In the genomic region with DNA sequence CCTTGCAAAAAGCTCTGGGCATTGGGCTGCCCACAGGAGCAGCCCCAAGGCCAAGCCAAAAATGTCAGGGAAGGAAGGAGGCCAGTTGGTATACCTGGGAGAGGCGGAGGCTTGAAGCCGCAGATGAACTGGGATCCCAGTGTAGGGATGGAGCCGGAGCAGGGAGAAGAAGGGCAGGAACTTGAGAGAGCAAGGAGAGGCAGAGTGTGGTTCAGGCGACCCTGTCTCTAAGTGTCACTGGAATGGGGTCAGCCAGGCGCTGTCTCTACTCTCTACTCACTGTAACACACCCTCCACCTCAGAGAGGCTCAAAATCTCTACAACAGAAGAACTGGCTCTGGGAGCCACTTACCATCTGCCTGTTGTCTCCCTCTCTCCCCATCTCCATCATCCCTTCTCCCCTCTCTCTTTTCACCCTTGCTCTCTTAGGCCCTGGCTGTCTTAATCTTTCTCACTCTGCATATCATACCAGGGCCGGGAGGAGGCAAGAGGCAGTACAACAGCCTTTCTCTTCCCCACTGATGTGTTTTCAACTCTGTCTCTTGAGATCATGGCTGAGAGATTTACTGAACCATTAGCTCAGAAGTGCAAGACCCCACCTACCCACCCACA, we compare ENCODE assay signal across 21 cellular contexts.
A peak's percentile ranks its signal among the peaks of the same experiment; 100 is the strongest.
DNase-seq lines count a peak whose midpoint lies in the region; ATAC-seq and TF ChIP-seq lines count a peak whose summit lies in the region.
"Had no signal": no experiment of that assay in that cellular context is flagged by ENCODE, and none has a peak within 500 bp of the region (broad histone marks: within the 10 kb centered on the region; RNA-seq: fewer than 3 reads in every experiment).

No MANE protein-coding gene starts in this region.

- no peak overlapping the region for H3K27ac Mint-ChIP-seq in natural killer cell treated with Interleukin-12 subunit alpha and Interleukin-12 subunit beta and Interleukin-15 and Interleukin-18, amount 100 ng/mL, for 72 hours
- H3K27ac Mint-ChIP-seq in natural killer cell, result no peak overlapping the region
- H3K27ac Mint-ChIP-seq in dendritic cell treated with granulocyte-macrophage colony-stimulating factor and Interleukin-4, amounts not matched to agents 40 ng/mL and 50 ng/mL, for 4 days, result peak overlapping the region; percentile 68
- H3K27ac Mint-ChIP-seq in Calu3 (ENCODE audit: unreplicated experiment), result no peak overlapping the region
- H3K27ac Mint-ChIP-seq: CD4-positive, CD25-positive, alpha-beta regulatory T cell had no signal

- no TSS peak for BruUV-seq in Calu3 (replicated peaks; lab: Mats Ljungman, UMichigan)

- H3K27me3 Mint-ChIP-seq in natural killer cell treated with Interleukin-12 subunit alpha and Interleukin-12 subunit beta and Interleukin-15 and Interleukin-18, amount 100 ng/mL, for 72 hours, result peaks cover 0 to 3% of the 10 kb centered on the region in 2 donors
- H3K27me3 Mint-ChIP-seq in natural killer cell (ENCODE audit: low read depth in 2 of 2) (no peaks in the 10 kb centered on the region), Calu3 (ENCODE audit: unreplicated experiment) (no peaks in the 10 kb centered on the region)
- H3K27me3 Mint-ChIP-seq in dendritic cell treated with granulocyte-macrophage colony-stimulating factor and Interleukin-4, amounts not matched to agents 40 ng/mL and 50 ng/mL, for 4 days, result no peaks in the 10 kb centered on the region
- H3K27me3 Mint-ChIP-seq in activated T-cell treated with anti-CD3 and anti-CD28 coated beads, Interleukin-2, amount 50 U/mL, for 4 hours (ENCODE audit: low read depth), result no peaks in the 10 kb centered on the region

- TF ChIP-seq CTCF in natural killer cell (IDR thresholded peaks at IDR 0.05), result no peak
- TF ChIP-seq CTCF in Calu3 (IDR thresholded peaks at IDR 0.05; ENCODE audit: unreplicated experiment), result no peak

- no peaks in the 10 kb centered on the region for H3K9me3 Mint-ChIP-seq in natural killer cell treated with Interleukin-12 subunit alpha and Interleukin-12 subunit beta and Interleukin-15 and Interleukin-18, amount 100 ng/mL, for 72 hours
- H3K9me3 Mint-ChIP-seq in natural killer cell, result no peaks in the 10 kb centered on the region
- no peaks in the 10 kb centered on the region for H3K9me3 Mint-ChIP-seq in dendritic cell treated with granulocyte-macrophage colony-stimulating factor and Interleukin-4, amounts not matched to agents 40 ng/mL and 50 ng/mL, for 4 days
- no peaks in the 10 kb centered on the region for H3K9me3 Mint-ChIP-seq in Calu3 (ENCODE audit: low read depth, unreplicated experiment)
- no peaks in the 10 kb centered on the region for H3K9me3 Mint-ChIP-seq in activated T-cell treated with anti-CD3 and anti-CD28 coated beads, Interleukin-2, amount 50 U/mL, for 4 hours

- H3K4me1 Mint-ChIP-seq in natural killer cell treated with Interleukin-12 subunit alpha and Interleukin-12 subunit beta and Interleukin-15 and Interleukin-18, amount 100 ng/mL, for 72 hours (ENCODE audit: low read depth in 2 of 2), result peaks cover 4 to 5% of the 10 kb centered on the region in 2 donors
- H3K4me1 Mint-ChIP-seq in natural killer cell (no peaks in the 10 kb centered on the region), Calu3 (ENCODE audit: low read depth, unreplicated experiment) (peaks cover 33% of the 10 kb centered on the region)
- peaks cover 39% of the 10 kb centered on the region for H3K4me1 Mint-ChIP-seq in dendritic cell treated with granulocyte-macrophage colony-stimulating factor and Interleukin-4, amounts not matched to agents 40 ng/mL and 50 ng/mL, for 4 days (ENCODE audit: low read depth)
- H3K4me1 Mint-ChIP-seq in activated T-cell treated with anti-CD3 and anti-CD28 coated beads, Interleukin-2, amount 50 U/mL, for 4 hours (ENCODE audit: low read depth), result no peaks in the 10 kb centered on the region
- H3K4me1 Mint-ChIP-seq: CD4-positive, CD25-positive, alpha-beta regulatory T cell had no signal

- ATAC-seq in natural killer cell treated with Interleukin-12 subunit alpha and Interleukin-12 subunit beta and Interleukin-15 and Interleukin-18, amount 100 ng/mL, for 72 hours, result peak; percentile 33 to 40
- no peak for ATAC-seq in natural killer cell
- no peak for ATAC-seq in activated T-cell treated with anti-CD3 and anti-CD28 coated beads, Interleukin-2, amount 50 U/mL, for 4 hours
- ATAC-seq: PC-3 had no signal

- H3K36me3 Mint-ChIP-seq in natural killer cell treated with Interleukin-12 subunit alpha and Interleukin-12 subunit beta and Interleukin-15 and Interleukin-18, amount 100 ng/mL, for 72 hours, result no peaks in the 10 kb centered on the region
- no peaks in the 10 kb centered on the region for H3K36me3 Mint-ChIP-seq in natural killer cell
- no peaks in the 10 kb centered on the region for H3K36me3 Mint-ChIP-seq in dendritic cell treated with granulocyte-macrophage colony-stimulating factor and Interleukin-4, amounts not matched to agents 40 ng/mL and 50 ng/mL, for 4 days (ENCODE audit: low read depth)
- H3K36me3 Mint-ChIP-seq in Calu3 (ENCODE audit: insufficient read depth, unreplicated experiment), result no peaks in the 10 kb centered on the region
- H3K36me3 Mint-ChIP-seq in activated T-cell treated with anti-CD3 and anti-CD28 coated beads, Interleukin-2, amount 50 U/mL, for 4 hours (ENCODE audit: insufficient read depth), result no peaks in the 10 kb centered on the region
- H3K36me3 Mint-ChIP-seq: CD4-positive, CD25-positive, alpha-beta regulatory T cell had no signal

- no peak for DNase-seq in natural killer cell treated with Interleukin-12 subunit alpha and Interleukin-12 subunit beta and Interleukin-15 and Interleukin-18, amount 100 ng/mL, for 72 hours (ENCODE audit: low spot score)
- DNase-seq in natural killer cell (no peak), iPS-NIHi11 (ENCODE audit: low spot score) (peak; percentile 31), head of caudate nucleus (no peak), Calu3 (no peak)
- no peak for DNase-seq in activated T-cell treated with anti-CD3 and anti-CD28 coated beads, Interleukin-2, amount 50 U/mL, for 4 hours
- DNase-seq: BE2C; Caco-2; CD4-positive, CD25-positive, alpha-beta regulatory T cell; DMS153; GF-D8; GM23248; KG1; NCI-H1417; NCI-H187 treated with DMSO at 0.1 percent for 48 hours; NCI-H2227 treated with DMSO at 0.1 percent for 48 hours; NCI-H510A treated with DMSO at 0.1 percent for 48 hours; NCI-H774; PC-3; SIG-M5 had no signal

- CTCF ChIA-PET in Calu3 (lab: Charles Lee), result interaction anchor here (0.5 kb wide), 1 partner anchor 11 kb away, joined by 5 read pairs; no protein-coding TSS in a partner anchor

- intact Hi-C loops in natural killer cell (cut with micrococcal nuclease), result no loop called here
- intact Hi-C loops in dendritic cell treated with granulocyte-macrophage colony-stimulating factor and Interleukin-4, amounts not matched to agents 40 ng/mL and 50 ng/mL, for 4 days (cut with micrococcal nuclease), result no loop called here
- intact Hi-C loops in head of caudate nucleus (cut with DNase I), result no loop called here
- intact Hi-C loops in Calu3 (cut with micrococcal nuclease; ENCODE audit: unreplicated experiment), result no loop called here

- no peak overlapping the region for H3K4me3 Mint-ChIP-seq in natural killer cell treated with Interleukin-12 subunit alpha and Interleukin-12 subunit beta and Interleukin-15 and Interleukin-18, amount 100 ng/mL, for 72 hours
- no peak overlapping the region for H3K4me3 Mint-ChIP-seq in natural killer cell
- no peak overlapping the region for H3K4me3 Mint-ChIP-seq in dendritic cell treated with granulocyte-macrophage colony-stimulating factor and Interleukin-4, amounts not matched to agents 40 ng/mL and 50 ng/mL, for 4 days
- H3K4me3 Mint-ChIP-seq in Calu3 (ENCODE audit: low read depth, unreplicated experiment), result no peak overlapping the region
- H3K4me3 Mint-ChIP-seq in activated T-cell treated with anti-CD3 and anti-CD28 coated beads, Interleukin-2, amount 50 U/mL, for 4 hours, result no peak overlapping the region
- H3K4me3 Mint-ChIP-seq: CD4-positive, CD25-positive, alpha-beta regulatory T cell had no signal

Comparison
In these comparisons a context has a peak if more than half of its experiments do, and no peak if none do; other contexts are left out.
1. ATAC-seq: peak in natural killer cell treated with Interleukin-12 subunit alpha and Interleukin-12 subunit beta and Interleukin-15 and Interleukin-18, amount 100 ng/mL, for 72 hours (2 of 2); none in natural killer cell (0 of 3) and activated T-cell treated with anti-CD3 and anti-CD28 coated beads, Interleukin-2, amount 50 U/mL, for 4 hours (0 of 2).